In genomic region chr5:122776143-122776542, GRCh38 we compare ENCODE assay signal across 9 cellular contexts. TPM values are rescaled to one million over a fixed set of nuclear protein-coding genes. Genes with fewer than 3 reads are reported as not detected.
DNase-seq lines count a peak whose midpoint lies in the region; ATAC-seq and TF ChIP-seq lines count a peak whose summit lies in the region.
"Had no signal": no experiment of that assay in that cellular context is flagged by ENCODE, and none has a peak within 500 bp of the region (broad histone marks: within the 10 kb centered on the region; RNA-seq: fewer than 3 reads in every experiment).

No MANE protein-coding gene starts in this region.

- no peak for TF ChIP-seq CTCF in neural cell (IDR thresholded peaks at IDR 0.05; ENCODE audit: poor library complexity, severe bottlenecking)

- ATAC-seq in HG02759 (IDR thresholded peaks at IDR 0.05; ENCODE audit: unreplicated experiment) (no peak), HG03196 (IDR thresholded peaks at IDR 0.05; ENCODE audit: unreplicated experiment) (no peak)

- H3K27me3 ChIP-seq in BLaER1 treated with 17β-estradiol and CSF1 and Interleukin-3, amounts not matched to agents 10 nM and 100 nM, result no peaks in the 10 kb centered on the region
- no peaks in the 10 kb centered on the region for H3K27me3 ChIP-seq in Karpas-422 (ENCODE audit: low read length)
- H3K27me3 ChIP-seq in duodenal mucosa (ENCODE audit: control insufficient read depth in 1 of 2, insufficient read depth in 2 of 2, low read length in 2 of 2), result no peaks in the 10 kb centered on the region
- H3K27me3 ChIP-seq in neural cell (ENCODE audit: insufficient read depth, low read depth, low read length), result no peaks in the 10 kb centered on the region

- H2AFZ ChIP-seq in Karpas-422 (ENCODE audit: low read length), result no peak overlapping the region
- peak overlapping the region; percentile 93 for H2AFZ ChIP-seq in neural cell (ENCODE audit: low read depth, low read length)

- H3K9me2 ChIP-seq in Karpas-422 (replicated peaks; ENCODE audit: insufficient read depth, low read length), result no peaks in the 10 kb centered on the region
- H3K9me2 ChIP-seq in neural cell (ENCODE audit: insufficient read depth, low read length), result no peaks in the 10 kb centered on the region

- H3K27ac ChIP-seq in BLaER1 treated with 17β-estradiol and CSF1 and Interleukin-3, amounts not matched to agents 10 nM and 100 nM, result peak overlapping the region; percentile 92 to 100 (median 97)
- H3K27ac ChIP-seq in Karpas-422 (ENCODE audit: low read length), result peak overlapping the region; percentile 62
- H3K27ac ChIP-seq in duodenal mucosa (ENCODE audit: low read depth, low read length), result no peak overlapping the region
- no peak overlapping the region for H3K27ac ChIP-seq in neural cell (ENCODE audit: low read length)

- peaks cover 19 to 53% (median 49%) of the 10 kb centered on the region in 11 experiments; a peak in 21 of 22 replicates for H4K20me1 ChIP-seq in BLaER1 treated with 17β-estradiol and CSF1 and Interleukin-3, amounts not matched to agents 10 nM and 100 nM
- H4K20me1 ChIP-seq in Karpas-422 (ENCODE audit: insufficient read depth, low read depth, low read length) (no peaks in the 10 kb centered on the region), neural cell (ENCODE audit: insufficient read depth) (no peaks in the 10 kb centered on the region)

- peaks cover 18 to 41% (median 32%) of the 10 kb centered on the region in 11 experiments; a peak in 20 of 22 replicates for H3K36me3 ChIP-seq in BLaER1 treated with 17β-estradiol and CSF1 and Interleukin-3, amounts not matched to agents 10 nM and 100 nM
- H3K36me3 ChIP-seq in Karpas-422 (ENCODE audit: insufficient read depth, low read length), result 0 out of 2 replicates have a peak, but pooled peaks cover 4% of the 10 kb centered on the region
- H3K36me3 ChIP-seq in duodenal mucosa (ENCODE audit: control insufficient read depth in 1 of 2, insufficient read depth in 2 of 2, low read length in 2 of 2), result no peaks in the 10 kb centered on the region
- H3K36me3 ChIP-seq in neural cell (ENCODE audit: insufficient read depth, low read length), result no peaks in the 10 kb centered on the region

- peak; percentile 61 for DNase-seq in Karpas-422
- DNase-seq in stimulated activated CD8-positive, alpha-beta memory T cell treated with anti-CD3 and anti-CD28 coated beads, Interleukin-4, amount 100 ng/mL, for 48 hours, result no peak
- DNase-seq in stimulated activated naive CD4-positive, alpha-beta T cell (lab: John Stamatoyannopoulos, UW), result no peak
- DNase-seq: SW 1271 had no signal

- no peaks in the 10 kb centered on the region for H3F3A ChIP-seq in neural cell (ENCODE audit: insufficient read depth, low read length, poor library complexity, severe bottlenecking)

- H3K4me3 ChIP-seq in BLaER1 treated with 17β-estradiol and CSF1 and Interleukin-3, amounts not matched to agents 10 nM and 100 nM, result peak overlapping the region; percentile 80 to 99 (median 97)
- H3K4me3 ChIP-seq in Karpas-422 (ENCODE audit: low read length), result peak overlapping the region; percentile 78
- peak overlapping the region; percentile 91 to 95 for H3K4me3 ChIP-seq in duodenal mucosa (ENCODE audit: low read depth in 1 of 2, low read length in 2 of 2)
- peak overlapping the region; percentile 71 for H3K4me3 ChIP-seq in neural cell (ENCODE audit: low read length)

- H3K9me3 ChIP-seq in BLaER1 treated with 17β-estradiol and CSF1 and Interleukin-3, amounts not matched to agents 10 nM and 100 nM (replicated peaks in 1 of 11), result peaks cover under 1 to 27% (median 25%) of the 10 kb centered on the region in 11 experiments; a peak in 20 of 22 replicates
- no peaks in the 10 kb centered on the region for H3K9me3 ChIP-seq in Karpas-422 (ENCODE audit: low read length)
- H3K9me3 ChIP-seq in duodenal mucosa (ENCODE audit: control insufficient read depth in 1 of 2, low read length in 2 of 2), result no peaks in the 10 kb centered on the region
- H3K9me3 ChIP-seq in neural cell (ENCODE audit: low read length), result no peaks in the 10 kb centered on the region

- no peak for TF ChIP-seq EP300 in neural cell (conservative IDR thresholded peaks at IDR 0.05; ENCODE audit: poor library complexity, severe bottlenecking)

- peak overlapping the region; percentile 70 to 91 (median 85) for H3K4me2 ChIP-seq in BLaER1 treated with 17β-estradiol and CSF1 and Interleukin-3, amounts not matched to agents 10 nM and 100 nM
- H3K4me2 ChIP-seq in Karpas-422 (ENCODE audit: low read depth, low read length, poor library complexity, severe bottlenecking) (peak overlapping the region; percentile 83), neural cell (ENCODE audit: low read length) (peak overlapping the region; percentile 100)

- H3K79me2 ChIP-seq in Karpas-422 (ENCODE audit: low read length) (peaks cover 59% of the 10 kb centered on the region), neural cell (replicated peaks; ENCODE audit: insufficient read depth, low read length) (peaks cover 38% of the 10 kb centered on the region)

- peak overlapping the region; percentile 92 to 100 (median 95) for H3K9ac ChIP-seq in BLaER1 treated with 17β-estradiol and CSF1 and Interleukin-3, amounts not matched to agents 10 nM and 100 nM
- H3K9ac ChIP-seq in Karpas-422 (ENCODE audit: low read length), result peak overlapping the region; percentile 82
- peak overlapping the region; percentile 93 to 95 for H3K9ac ChIP-seq in duodenal mucosa (ENCODE audit: low read depth in 1 of 2, low read length in 2 of 2)
- peak overlapping the region; percentile 82 for H3K9ac ChIP-seq in neural cell (ENCODE audit: low read length)

- no peak for TF ChIP-seq RAD21 in neural cell (conservative IDR thresholded peaks at IDR 0.05)

- peaks cover 8 to 70% (median 24%) of the 10 kb centered on the region in 10 experiments; a peak in 18 of 20 replicates for H3K4me1 ChIP-seq in BLaER1 treated with 17β-estradiol and CSF1 and Interleukin-3, amounts not matched to agents 10 nM and 100 nM
- H3K4me1 ChIP-seq in Karpas-422 (ENCODE audit: low read length) (peaks cover 27% of the 10 kb centered on the region), duodenal mucosa (ENCODE audit: control insufficient read depth in 1 of 2, insufficient read depth in 2 of 2, low read length in 2 of 2) (peaks cover 0 to 14% of the 10 kb centered on the region in 2 donors)

TF ChIP-seq in neural cell, 6 proteins besides CTCF, POLR2A, EP300 and RAD21:
- TF ChIP-seq EZH2 (IDR thresholded peaks at IDR 0.05; ENCODE audit: borderline replicate concordance, insufficient read depth, low read length, poor library complexity, severe bottlenecking) (no peak), TAF1 (IDR thresholded peaks at IDR 0.05; ENCODE audit: low read depth) (no peak), SMC3 (conservative IDR thresholded peaks at IDR 0.05; ENCODE audit: poor library complexity) (no peak), POLR2AphosphoS5 (IDR thresholded peaks at IDR 0.05) (no peak), MXI1 (conservative IDR thresholded peaks at IDR 0.05; ENCODE audit: poor library complexity, severe bottlenecking) (no peak), REST (IDR thresholded peaks at IDR 0.05; ENCODE audit: borderline replicate concordance) (no peak)

RNA-seq across cellular contexts. Expression of gene SNX2, which starts 1.3 kb away (rescaled TPM):
- 30.6 and 76.2 TPM in 2 replicates for total RNA-seq in Karpas-422 (2014; rRNA removed; shearing (Covaris generic); ENCODE audit: low replicate concordance)
- 33.4 and 36.1 TPM in 2 replicates for polyA plus RNA-seq in neural cell
- 48.5 and 53.3 TPM in 2 replicates for polyA minus RNA-seq in neural cell

Comparison
In these comparisons a context has a peak if more than half of its experiments do, and no peak if none do; other contexts are left out.
1. H3K27ac ChIP-seq: peak in BLaER1 treated with 17β-estradiol and CSF1 and Interleukin-3, amounts not matched to agents 10 nM and 100 nM (11 of 11) and Karpas-422 (single experiment); none in duodenal mucosa (single experiment) and neural cell (single experiment).
2. Peak in every context shown above with its lines, with median percentiles within 50 percentile points of each other: H3K4me2 ChIP-seq, H3K4me3 ChIP-seq and H3K9ac ChIP-seq.